19 cellular contexts compared by ENCODE assay signal in the genomic region with DNA sequence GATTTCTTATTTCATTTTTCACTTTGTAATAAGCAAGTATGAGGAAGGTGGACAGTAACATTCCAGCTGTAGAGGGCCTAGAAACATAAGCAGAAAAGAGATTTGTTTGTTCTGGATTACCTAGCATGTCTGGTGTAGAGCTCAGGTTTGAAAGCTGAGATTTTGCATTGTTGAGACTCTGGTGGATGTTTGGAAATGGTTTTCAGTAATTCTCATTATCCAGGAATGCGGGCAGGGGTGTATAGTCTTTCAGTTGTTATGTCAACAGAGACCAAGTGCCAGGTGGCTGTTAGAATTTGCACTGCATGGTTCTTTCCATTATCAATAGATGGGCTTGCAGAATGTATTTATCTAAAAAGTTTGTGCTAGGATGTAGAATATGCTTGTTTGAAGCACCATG.
"Had no signal": no experiment of that assay in that cellular context is flagged by ENCODE, and none has a peak within 500 bp of the region (broad histone marks: within the 10 kb centered on the region; RNA-seq: fewer than 3 reads in every experiment).

No MANE protein-coding gene starts in this region.

- H3K27ac ChIP-seq: epithelial cell of prostate, sigmoid colon had no signal

- H3K27ac Mint-ChIP-seq: activated CD8-positive, alpha-beta memory T cell treated with anti-CD3 and anti-CD28 coated beads, Interleukin-2, amount 10 ng/mL, durations not matched to agents 7 days and 5 days; activated naive CD8-positive, alpha-beta T cell treated with anti-CD3 and anti-CD28 coated beads for 36 hours; natural killer cell; progenitor cell of endocrine pancreas; T-helper 2 cell treated with Interferon-gamma antibody and Interleukin-4, amounts not matched to agents 5 μg/mL and 100 μg/mL, for 36 hours had no signal

- H3K36me3 Mint-ChIP-seq: natural killer cell had no signal

- H3K27me3 ChIP-seq: sigmoid colon had no signal

- H3K4me3 ChIP-seq: sigmoid colon had no signal

- H3K27me3 Mint-ChIP-seq: activated CD8-positive, alpha-beta memory T cell treated with anti-CD3 and anti-CD28 coated beads, Interleukin-2, amount 10 ng/mL, durations not matched to agents 7 days and 5 days; progenitor cell of endocrine pancreas had no signal

- DNase-seq: activated CD8-positive, alpha-beta memory T cell treated with anti-CD3 and anti-CD28 coated beads, Interleukin-2, amount 10 ng/mL, durations not matched to agents 7 days and 5 days; activated gamma-delta T cell treated with Interleukin-2 at 50 U/mL for 16 hours; activated naive CD8-positive, alpha-beta T cell treated with anti-CD3 and anti-CD28 coated beads for 36 hours; activated T-cell treated with anti-CD3 and anti-CD28 coated beads, Interleukin-2, amount 50 U/mL, for 48 hours; anterior cingulate cortex; cortex of kidney; effector CD8-positive, alpha-beta T cell; hippocampal formation; left cardiac atrium; mammary epithelial cell; natural killer cell; sigmoid colon; stimulated activated CD4-positive, alpha-beta T cell treated with anti-CD3 and anti-CD28 coated beads, Interleukin-12 subunit alpha, Interleukin-12 subunit beta, amount 100 ng/mL, for 4 hours; stimulated activated naive CD4-positive, alpha-beta T cell treated with Interleukin-2 at 50 U/mL for 16 hours; SW 1271 had no signal

- ATAC-seq: activated CD4-positive, CD25-positive, alpha-beta regulatory T cell treated with anti-CD3 and anti-CD28 coated beads, Interleukin-2, amount 50 U/mL, for 24 hours; activated CD8-positive, alpha-beta memory T cell treated with anti-CD3 and anti-CD28 coated beads, Interleukin-2, amount 10 ng/mL, durations not matched to agents 7 days and 5 days; left cardiac atrium; natural killer cell had no signal

- H3K4me3 Mint-ChIP-seq: activated CD8-positive, alpha-beta memory T cell treated with anti-CD3 and anti-CD28 coated beads, Interleukin-2, amount 10 ng/mL, durations not matched to agents 7 days and 5 days; activated naive CD8-positive, alpha-beta T cell treated with anti-CD3 and anti-CD28 coated beads for 36 hours; natural killer cell; T-helper 2 cell treated with Interferon-gamma antibody and Interleukin-4, amounts not matched to agents 5 μg/mL and 100 μg/mL, for 36 hours had no signal
